Comparison of ENCODE assay signal across 31 cellular contexts in genomic region chr6:106788761-106789160, GRCh38.
"Had no signal": no experiment of that assay in that cellular context is flagged by ENCODE, and none has a peak within 500 bp of the region (broad histone marks: within the 10 kb centered on the region; RNA-seq: fewer than 3 reads in every experiment).

No MANE protein-coding gene starts in this region.

- H3K36me3 ChIP-seq: esophagus muscularis mucosa, sigmoid colon, tibial artery, upper lobe of right lung had no signal

- H3K4me3 ChIP-seq: esophagus muscularis mucosa, sigmoid colon, tibial artery, upper lobe of right lung had no signal

- DNase-seq: activated B cell treated with CpG ODN at 0.5 μM for 24 hours; activated CD4-positive, alpha-beta T cell treated with anti-CD3 and anti-CD28 coated beads for 36 hours; activated CD8-positive, alpha-beta memory T cell treated with anti-CD3 and anti-CD28 coated beads, Interleukin-2, amount 10 ng/mL, durations not matched to agents 7 days and 5 days; activated CD8-positive, alpha-beta T cell treated with anti-CD3 and anti-CD28 coated beads, Interleukin-2, amount 10 ng/mL, durations not matched to agents 7 days and 5 days; activated naive CD4-positive, alpha-beta T cell; activated T-cell treated with anti-CD3 and anti-CD28 coated beads, Interleukin-2, amount 50 U/mL, for 48 hours; endodermal cell; left ventricle myocardium superior; mammary epithelial cell; naive B cell; occipital lobe; retina; sigmoid colon; small intestine; stimulated activated CD4-positive, alpha-beta T cell treated with anti-CD3 and anti-CD28 coated beads, Interleukin-4, amount 100 ng/mL, for 4 hours; stimulated activated CD8-positive, alpha-beta memory T cell treated with anti-CD3 and anti-CD28 coated beads, Interleukin-4, amount 100 ng/mL, for 48 hours; stimulated activated naive CD8-positive, alpha-beta T cell treated with anti-CD3 and anti-CD28 coated beads, Interleukin-15, amount 100 ng/mL, for 72 hours; T-cell; tibial artery; upper lobe of right lung had no signal

- H3K9me3 ChIP-seq: esophagus muscularis mucosa, sigmoid colon, tibial artery, upper lobe of right lung had no signal

- ATAC-seq: activated CD4-positive, alpha-beta T cell treated with anti-CD3 and anti-CD28 coated beads for 36 hours; activated CD8-positive, alpha-beta memory T cell treated with anti-CD3 and anti-CD28 coated beads, Interleukin-2, amount 10 ng/mL, durations not matched to agents 7 days and 5 days; activated CD8-positive, alpha-beta T cell treated with anti-CD3 and anti-CD28 coated beads, Interleukin-2, amount 10 ng/mL, durations not matched to agents 7 days and 5 days; activated naive CD4-positive, alpha-beta T cell treated with anti-CD3 and anti-CD28 coated beads, Interleukin-2, amount 50 U/mL, for 72 hours; left ventricle myocardium superior; stimulated activated memory B cell treated with anti-CD40 and anti-IgM and Interleukin-4, amounts not matched to agents 10 μg/mL and 1 μg/mL and 100 μg/mL, for 72 hours; upper lobe of right lung had no signal

- H3K9me3 Mint-ChIP-seq: activated B cell treated with CpG ODN at 0.5 μM for 24 hours; activated naive CD4-positive, alpha-beta T cell treated with anti-CD3 and anti-CD28 coated beads, Interleukin-2, amount 50 U/mL, for 72 hours; activated T-helper 2 cell treated with anti-CD3 and anti-CD28 coated beads, Interferon-gamma antibody, Interleukin-2, Interleukin-4, amounts not matched to agents 10 μg/mL and 5 μg/mL and 100 μg/mL, durations not matched to agents 14 hours and 24 hours and 36 hours; central memory CD8-positive, alpha-beta T cell; dendritic cell treated with granulocyte-macrophage colony-stimulating factor and Interleukin-4, amounts not matched to agents 40 ng/mL and 50 ng/mL, for 4 days; endodermal cell; mesothelial cell of epicardium; naive B cell; neural crest cell; stimulated activated memory B cell treated with anti-CD40 and anti-IgM and Interleukin-4, amounts not matched to agents 10 μg/mL and 1 μg/mL and 100 μg/mL, for 72 hours; stimulated activated naive CD8-positive, alpha-beta T cell treated with anti-CD3 and anti-CD28 coated beads, Interleukin-15, amount 100 ng/mL, for 72 hours; T-cell; T-helper 2 cell treated with Interferon-gamma antibody and Interleukin-4, amounts not matched to agents 5 μg/mL and 100 μg/mL, for 36 hours had no signal

- H3K27ac ChIP-seq: esophagus muscularis mucosa, sigmoid colon, tibial artery, upper lobe of right lung had no signal

- H3K4me3 Mint-ChIP-seq: activated B cell treated with CpG ODN at 0.5 μM for 24 hours; activated CD4-positive, alpha-beta T cell treated with anti-CD3 and anti-CD28 coated beads for 36 hours; activated CD8-positive, alpha-beta memory T cell treated with anti-CD3 and anti-CD28 coated beads, Interleukin-2, amount 10 ng/mL, durations not matched to agents 7 days and 5 days; activated CD8-positive, alpha-beta T cell treated with anti-CD3 and anti-CD28 coated beads, Interleukin-2, amount 10 ng/mL, durations not matched to agents 7 days and 5 days; central memory CD8-positive, alpha-beta T cell; dendritic cell treated with granulocyte-macrophage colony-stimulating factor and Interleukin-4, amounts not matched to agents 40 ng/mL and 50 ng/mL, for 4 days; endodermal cell; mesothelial cell of epicardium; neural crest cell; stimulated activated memory B cell treated with anti-CD40 and anti-IgM and Interleukin-4, amounts not matched to agents 10 μg/mL and 1 μg/mL and 100 μg/mL, for 72 hours; stimulated activated naive CD8-positive, alpha-beta T cell treated with anti-CD3 and anti-CD28 coated beads, Interleukin-15, amount 100 ng/mL, for 72 hours; T-cell; T-helper 2 cell treated with Interferon-gamma antibody and Interleukin-4, amounts not matched to agents 5 μg/mL and 100 μg/mL, for 36 hours had no signal

- H3K27me3 ChIP-seq: sigmoid colon, upper lobe of right lung had no signal

- FAIRE-seq: bronchial epithelial cell, islet of Langerhans, small intestine had no signal

- H3K27me3 Mint-ChIP-seq: activated B cell treated with CpG ODN at 0.5 μM for 24 hours; naive B cell; stimulated activated memory B cell treated with anti-CD40 and anti-IgM and Interleukin-4, amounts not matched to agents 10 μg/mL and 1 μg/mL and 100 μg/mL, for 72 hours had no signal

- H3K36me3 Mint-ChIP-seq: activated CD8-positive, alpha-beta memory T cell treated with anti-CD3 and anti-CD28 coated beads, Interleukin-2, amount 10 ng/mL, durations not matched to agents 7 days and 5 days; activated naive CD4-positive, alpha-beta T cell treated with anti-CD3 and anti-CD28 coated beads, Interleukin-2, amount 50 U/mL, for 72 hours; mesothelial cell of epicardium; naive B cell; stimulated activated memory B cell treated with anti-CD40 and anti-IgM and Interleukin-4, amounts not matched to agents 10 μg/mL and 1 μg/mL and 100 μg/mL, for 72 hours; T-cell had no signal

- H3K4me1 Mint-ChIP-seq: activated CD4-positive, alpha-beta T cell treated with anti-CD3 and anti-CD28 coated beads for 36 hours; activated CD8-positive, alpha-beta memory T cell treated with anti-CD3 and anti-CD28 coated beads, Interleukin-2, amount 10 ng/mL, durations not matched to agents 7 days and 5 days; central memory CD8-positive, alpha-beta T cell; neural crest cell; stimulated activated naive CD8-positive, alpha-beta T cell treated with anti-CD3 and anti-CD28 coated beads, Interleukin-15, amount 100 ng/mL, for 72 hours; T-cell had no signal

- H3K4me1 ChIP-seq: esophagus muscularis mucosa, sigmoid colon, tibial artery, upper lobe of right lung had no signal

- H3K27ac Mint-ChIP-seq: activated CD4-positive, alpha-beta T cell treated with anti-CD3 and anti-CD28 coated beads for 36 hours; activated CD8-positive, alpha-beta memory T cell treated with anti-CD3 and anti-CD28 coated beads, Interleukin-2, amount 10 ng/mL, durations not matched to agents 7 days and 5 days; activated CD8-positive, alpha-beta T cell treated with anti-CD3 and anti-CD28 coated beads, Interleukin-2, amount 10 ng/mL, durations not matched to agents 7 days and 5 days; activated naive CD4-positive, alpha-beta T cell treated with anti-CD3 and anti-CD28 coated beads, Interleukin-2, amount 50 U/mL, for 72 hours; activated T-helper 2 cell treated with anti-CD3 and anti-CD28 coated beads, Interferon-gamma antibody, Interleukin-2, Interleukin-4, amounts not matched to agents 10 μg/mL and 5 μg/mL and 100 μg/mL, durations not matched to agents 14 hours and 24 hours and 36 hours; dendritic cell treated with granulocyte-macrophage colony-stimulating factor and Interleukin-4, amounts not matched to agents 40 ng/mL and 50 ng/mL, for 4 days; endodermal cell; mesothelial cell of epicardium; stimulated activated naive CD8-positive, alpha-beta T cell treated with anti-CD3 and anti-CD28 coated beads, Interleukin-15, amount 100 ng/mL, for 72 hours; T-cell; T-helper 2 cell treated with Interferon-gamma antibody and Interleukin-4, amounts not matched to agents 5 μg/mL and 100 μg/mL, for 36 hours had no signal
